ENCODE assay signal across 1 cellular context in the genomic region with DNA sequence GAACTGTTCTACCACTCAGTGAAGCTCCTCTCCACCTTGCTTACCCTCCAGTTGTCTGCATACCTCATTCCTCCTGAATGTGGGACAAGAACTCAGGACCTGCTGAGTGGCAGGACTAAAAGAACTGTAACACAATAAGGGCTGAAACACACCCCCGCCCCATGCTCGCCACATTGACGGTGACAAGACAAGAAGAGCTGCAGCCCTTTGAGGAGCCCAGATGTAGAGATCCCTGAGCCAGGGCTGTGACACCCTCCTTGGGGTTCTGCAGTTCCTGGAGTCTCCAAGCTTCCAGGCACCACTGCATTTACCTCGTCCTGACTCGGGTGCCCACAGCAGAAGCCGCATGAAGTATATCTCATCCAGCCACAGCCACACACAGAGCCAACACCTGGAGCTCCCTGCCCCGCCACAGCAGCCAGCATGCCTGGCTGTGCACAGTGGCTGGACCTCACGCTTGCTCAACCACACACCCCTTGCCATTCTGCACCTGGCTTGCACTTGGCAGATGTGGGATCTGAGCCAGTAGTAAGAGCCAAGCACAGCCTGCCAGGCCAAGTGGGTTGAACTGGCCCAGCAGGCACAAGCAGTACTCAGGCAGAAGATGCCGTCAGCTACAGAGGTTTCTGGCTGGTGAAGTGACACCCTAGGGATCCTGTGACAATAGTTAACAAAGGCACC.
TF ChIP-seq lines count a peak whose summit lies in the region.

No MANE protein-coding gene starts in this region.

TF ChIP-seq in H1, 55 proteins besides CTCF, POLR2A, EP300 and RAD21:
- no peak for TF ChIP-seq NANOG (IDR thresholded peaks at IDR 0.05; ENCODE audit: insufficient read depth, low read depth, low read length, poor library complexity, severe bottlenecking)
- TF ChIP-seq PHF8 (conservative IDR thresholded peaks at IDR 0.05; ENCODE audit: low read depth, low read length), result no peak
- TF ChIP-seq SIN3A (conservative IDR thresholded peaks at IDR 0.05 in 1 of 2, IDR thresholded peaks at IDR 0.05 in 1 of 2; ENCODE audit: low read depth in 1 of 2, low read length in 2 of 2), result no peak
- no peak for TF ChIP-seq KDM4A (IDR thresholded peaks at IDR 0.05; ENCODE audit: low read depth, low read length, severe bottlenecking)
- no peak for TF ChIP-seq CBX8 (IDR thresholded peaks at IDR 0.05; ENCODE audit: borderline replicate concordance, low read depth, low read length)
- no peak for TF ChIP-seq GTF2F1 (IDR thresholded peaks at IDR 0.05; ENCODE audit: borderline replicate concordance, low read depth, low read length)
- TF ChIP-seq RFX5 (IDR thresholded peaks at IDR 0.05; ENCODE audit: borderline replicate concordance, low read depth, low read length), result no peak
- no peak for TF ChIP-seq GABPA (IDR thresholded peaks at IDR 0.05; ENCODE audit: borderline replicate concordance, insufficient read depth, low read length)
- TF ChIP-seq, protein P1, sequence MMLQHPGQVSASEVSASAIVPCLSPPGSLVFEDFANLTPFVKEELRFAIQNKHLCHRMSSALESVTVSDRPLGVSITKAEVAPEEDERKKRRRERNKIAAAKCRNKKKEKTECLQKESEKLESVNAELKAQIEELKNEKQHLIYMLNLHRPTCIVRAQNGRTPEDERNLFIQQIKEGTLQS (IDR thresholded peaks at IDR 0.05; ENCODE audit: insufficient read depth, low read depth, low read length), result no peak
- no peak for TF ChIP-seq SP2 (IDR thresholded peaks at IDR 0.05; ENCODE audit: low read length)
- TF ChIP-seq CTBP2 (IDR thresholded peaks at IDR 0.05; ENCODE audit: borderline replicate concordance, insufficient read depth, insufficient read length, low read length), result no peak
- no peak for TF ChIP-seq FOSL1 (IDR thresholded peaks at IDR 0.05; ENCODE audit: insufficient read depth, low read depth, low read length)
- no peak for TF ChIP-seq POU5F1 (IDR thresholded peaks at IDR 0.05; ENCODE audit: low read depth, low read length)
